In the genomic region with DNA sequence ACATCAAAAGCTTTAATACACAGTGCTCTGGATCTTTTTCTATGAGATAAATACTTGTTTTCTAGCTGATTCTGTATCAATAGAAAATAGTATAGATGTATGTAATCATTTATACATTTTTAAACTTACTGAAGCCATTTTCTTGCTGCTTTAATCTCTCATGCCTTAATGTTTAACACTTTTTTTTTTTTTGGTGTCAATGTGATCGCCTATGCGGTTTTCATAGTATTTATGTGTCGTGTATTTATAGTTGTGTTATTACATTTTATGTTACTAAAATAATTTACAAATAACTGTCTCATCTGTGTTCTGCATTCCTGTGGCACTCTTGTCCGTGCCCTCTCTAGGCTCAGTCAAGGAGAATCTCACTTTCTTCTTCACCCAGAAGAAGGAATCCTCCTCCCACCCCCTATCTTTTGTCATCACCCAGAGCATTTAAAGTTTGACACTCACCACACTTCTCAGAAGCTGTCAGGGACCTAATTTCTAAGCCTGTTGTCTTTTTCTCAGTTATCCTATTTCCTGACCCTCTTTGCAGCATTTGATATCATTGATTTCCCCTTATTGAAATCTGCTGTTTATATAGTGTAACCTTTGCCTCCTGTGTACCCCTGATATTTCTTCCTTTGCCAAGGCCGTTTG, we compare ENCODE assay signal across 24 cellular contexts. TPM values are rescaled to one million over a fixed set of nuclear protein-coding genes. Genes with fewer than 3 reads are reported as not detected.
DNase-seq lines count a peak whose midpoint lies in the region; ATAC-seq, FAIRE-seq and TF ChIP-seq lines count a peak whose summit lies in the region.
"Had no signal": no experiment of that assay in that cellular context is flagged by ENCODE, and none has a peak within 500 bp of the region (broad histone marks: within the 10 kb centered on the region; RNA-seq: fewer than 3 reads in every experiment).

No MANE protein-coding gene starts in this region.

- H3K79me2 ChIP-seq in astrocyte (ENCODE audit: insufficient read depth, low read length): no peaks in the 10 kb centered on the region

- peaks cover 35% of the 10 kb centered on the region for H3K4me1 ChIP-seq in astrocyte (ENCODE audit: insufficient read depth, low read length)

- H3K27me3 ChIP-seq in astrocyte (ENCODE audit: insufficient read depth, low read length): no peaks in the 10 kb centered on the region

- H3K27me3 Mint-ChIP-seq in activated CD4-positive, alpha-beta T cell treated with anti-CD3 and anti-CD28 coated beads for 36 hours: no peaks in the 10 kb centered on the region
- H3K27me3 Mint-ChIP-seq in T-helper 17 cell (no peaks in the 10 kb centered on the region), astrocyte (ENCODE audit: low read depth, unreplicated experiment) (no peaks in the 10 kb centered on the region)
- H3K27me3 Mint-ChIP-seq in natural killer cell treated with Interleukin-12 subunit alpha and Interleukin-12 subunit beta and Interleukin-15 and Interleukin-18, amount 100 ng/mL, for 72 hours: no peaks in the 10 kb centered on the region
- H3K27me3 Mint-ChIP-seq: B cell; CD4-positive, alpha-beta T cell had no signal

- H3K4me3 Mint-ChIP-seq in activated CD4-positive, alpha-beta T cell treated with anti-CD3 and anti-CD28 coated beads for 36 hours: no peak overlapping the region
- H3K4me3 Mint-ChIP-seq in T-helper 17 cell (peak overlapping the region; percentile 25), astrocyte (ENCODE audit: unreplicated experiment) (no peak overlapping the region)
- H3K4me3 Mint-ChIP-seq in natural killer cell treated with Interleukin-12 subunit alpha and Interleukin-12 subunit beta and Interleukin-15 and Interleukin-18, amount 100 ng/mL, for 72 hours: peak overlapping the region; percentile 71
- H3K4me3 Mint-ChIP-seq: B cell; CD4-positive, alpha-beta T cell had no signal

- no peak overlapping the region for H3K4me3 ChIP-seq in astrocyte (ENCODE audit: insufficient read depth, low read depth, low read length)

- H3K9ac ChIP-seq in astrocyte (ENCODE audit: low read length): no peak overlapping the region

- no peak overlapping the region for H3K27ac ChIP-seq in astrocyte (ENCODE audit: low read depth, low read length)
- H3K27ac ChIP-seq: 22Rv1, RWPE1 had no signal

- no peak for DNase-seq in activated CD4-positive, alpha-beta T cell treated with anti-CD3 and anti-CD28 coated beads for 36 hours
- DNase-seq in activated CD4-positive, alpha-beta T cell treated with anti-CD3 and anti-CD28 coated beads, Interleukin-2, amount 50 U/mL, for 48 hours: no peak
- DNase-seq in T-helper 17 cell: no peak
- DNase-seq in astrocyte (ENCODE audit: low read depth): no peak
- DNase-seq in natural killer cell treated with Interleukin-12 subunit alpha and Interleukin-12 subunit beta and Interleukin-15 and Interleukin-18, amount 100 ng/mL, for 72 hours (ENCODE audit: low spot score): no peak
- no peak for DNase-seq in HuH-7 (ENCODE audit: low spot score)
- no peak for DNase-seq in NCI-H2171 treated with DMSO at 0.1 percent for 48 hours (lab: John Stamatoyannopoulos, UW)
- DNase-seq: CD4-positive, alpha-beta T cell; DND-41; GOT3; KBM-7; MV-4-11; NCI-H1417; NCI-H187 treated with DMSO at 0.1 percent for 48 hours; NCI-H2171; NCI-H446 treated with DMSO at 0.1 percent for 48 hours; NCI-H748 treated with DMSO at 0.1 percent for 48 hours; PC-3 had no signal

- no peak for ATAC-seq in activated CD4-positive, alpha-beta T cell treated with anti-CD3 and anti-CD28 coated beads for 36 hours
- ATAC-seq in T-helper 17 cell: no peak
- ATAC-seq in natural killer cell treated with Interleukin-12 subunit alpha and Interleukin-12 subunit beta and Interleukin-15 and Interleukin-18, amount 100 ng/mL, for 72 hours: peak in 1 of 2 donors; percentile 35
- no peak for ATAC-seq in GM19463 (IDR thresholded peaks at IDR 0.05; ENCODE audit: unreplicated experiment)
- ATAC-seq: PC-3 had no signal

- TF ChIP-seq CTCF in astrocyte (IDR thresholded peaks at IDR 0.05; ENCODE audit: insufficient read depth, low read depth, low read length): no peak

- H4K20me1 ChIP-seq in astrocyte (ENCODE audit: insufficient read depth, low read length): no peaks in the 10 kb centered on the region

- H3K4me2 ChIP-seq in astrocyte (ENCODE audit: low read length): no peak overlapping the region

- peak overlapping the region; percentile 11 for H3K27ac Mint-ChIP-seq in activated CD4-positive, alpha-beta T cell treated with anti-CD3 and anti-CD28 coated beads for 36 hours
- peak overlapping the region; percentile 92 for H3K27ac Mint-ChIP-seq in T-helper 17 cell
- H3K27ac Mint-ChIP-seq in astrocyte (ENCODE audit: unreplicated experiment): peak overlapping the region; percentile 35
- peak overlapping the region; percentile 79 to 88 for H3K27ac Mint-ChIP-seq in natural killer cell treated with Interleukin-12 subunit alpha and Interleukin-12 subunit beta and Interleukin-15 and Interleukin-18, amount 100 ng/mL, for 72 hours
- H3K27ac Mint-ChIP-seq: B cell; CD4-positive, alpha-beta T cell had no signal

- POLR2A ChIA-PET in activated CD4-positive, alpha-beta T cell treated with anti-CD3 and anti-CD28 coated beads for 36 hours (lab: Charles Lee): interaction anchor here (0.6 to 1.2 kb wide), 2 partner anchors 21 to 92 kb away, joined by 4 to 5 read pairs; a partner anchor contains a TSS

- H3K9me3 Mint-ChIP-seq in activated CD4-positive, alpha-beta T cell treated with anti-CD3 and anti-CD28 coated beads for 36 hours (ENCODE audit: low read depth): peaks cover 16% of the 10 kb centered on the region
- peaks cover 13% of the 10 kb centered on the region for H3K9me3 Mint-ChIP-seq in astrocyte (ENCODE audit: unreplicated experiment)
- H3K9me3 Mint-ChIP-seq in natural killer cell treated with Interleukin-12 subunit alpha and Interleukin-12 subunit beta and Interleukin-15 and Interleukin-18, amount 100 ng/mL, for 72 hours: peaks cover 12% of the 10 kb centered on the region

- intact Hi-C loops in activated CD4-positive, alpha-beta T cell treated with anti-CD3 and anti-CD28 coated beads for 36 hours (cut with DNase I, micrococcal nuclease): no loop called here

- no peak for FAIRE-seq in astrocyte (lab: Jason Lieb, UNC)
- FAIRE-seq: D721Med, G401.6 had no signal

- no peaks in the 10 kb centered on the region for H3K36me3 ChIP-seq in astrocyte (ENCODE audit: insufficient read depth, low read length)

- no peak overlapping the region for H2AFZ ChIP-seq in astrocyte (ENCODE audit: low read depth, low read length)

- peaks cover 3% of the 10 kb centered on the region for H3K9me3 ChIP-seq in T-helper 17 cell (ENCODE audit: control insufficient read depth, low read length, poor library complexity, severe bottlenecking)
- H3K9me3 ChIP-seq in astrocyte (ENCODE audit: insufficient read depth, low read depth, low read length): no peaks in the 10 kb centered on the region

- H3K36me3 Mint-ChIP-seq in activated CD4-positive, alpha-beta T cell treated with anti-CD3 and anti-CD28 coated beads for 36 hours (ENCODE audit: low read depth): peaks cover 17% of the 10 kb centered on the region
- peaks cover 3% of the 10 kb centered on the region for H3K36me3 Mint-ChIP-seq in T-helper 17 cell (ENCODE audit: low read depth)
- H3K36me3 Mint-ChIP-seq in astrocyte (ENCODE audit: low read depth, unreplicated experiment): peaks cover 17% of the 10 kb centered on the region
- H3K36me3 Mint-ChIP-seq in natural killer cell treated with Interleukin-12 subunit alpha and Interleukin-12 subunit beta and Interleukin-15 and Interleukin-18, amount 100 ng/mL, for 72 hours: peaks cover 18% of the 10 kb centered on the region

- CTCF ChIA-PET in activated CD4-positive, alpha-beta T cell treated with anti-CD3 and anti-CD28 coated beads for 36 hours (lab: Charles Lee): interaction anchor here (0.6 to 8.2 kb wide), 8 partner anchors 8 to 794 kb away, joined by 3 to 124 read pairs (median 4); a partner anchor contains a TSS

- H3K4me1 Mint-ChIP-seq in activated CD4-positive, alpha-beta T cell treated with anti-CD3 and anti-CD28 coated beads for 36 hours: peaks cover 46% of the 10 kb centered on the region
- peaks cover 32% of the 10 kb centered on the region for H3K4me1 Mint-ChIP-seq in T-helper 17 cell
- peaks cover 49% of the 10 kb centered on the region for H3K4me1 Mint-ChIP-seq in astrocyte (ENCODE audit: low read depth, unreplicated experiment)
- H3K4me1 Mint-ChIP-seq in natural killer cell treated with Interleukin-12 subunit alpha and Interleukin-12 subunit beta and Interleukin-15 and Interleukin-18, amount 100 ng/mL, for 72 hours (ENCODE audit: low read depth in 2 of 2): peaks cover 42 to 61% of the 10 kb centered on the region in 2 donors

RNA-seq across cellular contexts. Expression of a gene that starts 21.4 kb away (rescaled TPM):
- 100 to 1,000 TPM in 1 of 2 experiments, 10 to 100 TPM in 1; 84.9 to 111 TPM for total RNA-seq in activated CD4-positive, alpha-beta T cell treated with anti-CD3 and anti-CD28 coated beads for 36 hours
- 10 to 100 TPM; 20.7 to 33.8 TPM for total RNA-seq in T-helper 17 cell
- not detected in 2 replicates for total RNA-seq in astrocyte
- total RNA-seq in natural killer cell treated with Interleukin-12 subunit alpha and Interleukin-12 subunit beta and Interleukin-15 and Interleukin-18, amount 100 ng/mL, for 72 hours: 10 to 100 TPM; 21.3 to 66.1 TPM
- total RNA-seq: PC-3 had no signal

RNA-seq across cellular contexts. Expression of a gene that starts 54.0 kb away (rescaled TPM):
- total RNA-seq in activated CD4-positive, alpha-beta T cell treated with anti-CD3 and anti-CD28 coated beads for 36 hours: under 1 TPM; 0.16 to 0.25 TPM
- total RNA-seq in T-helper 17 cell (under 1 TPM; 0.26 to 0.90 TPM), astrocyte (0.11 TPM in 1 of 2 replicates, not detected in the other)
- 1 to 10 TPM; 2.0 to 2.1 TPM for total RNA-seq in natural killer cell treated with Interleukin-12 subunit alpha and Interleukin-12 subunit beta and Interleukin-15 and Interleukin-18, amount 100 ng/mL, for 72 hours
- total RNA-seq: PC-3 had no signal

Comparison
In these comparisons a context has a peak if more than half of its experiments do, and no peak if none do; other contexts are left out.
1. H3K27ac Mint-ChIP-seq: peak in every context shown above with its lines; median percentile 92 in T-helper 17 cell; 84 in natural killer cell treated with Interleukin-12 subunit alpha and Interleukin-12 subunit beta and Interleukin-15 and Interleukin-18, amount 100 ng/mL, for 72 hours; 35 in astrocyte; 11 in activated CD4-positive, alpha-beta T cell treated with anti-CD3 and anti-CD28 coated beads for 36 hours.
2. H3K4me3 Mint-ChIP-seq: peak in T-helper 17 cell (single experiment) and natural killer cell treated with Interleukin-12 subunit alpha and Interleukin-12 subunit beta and Interleukin-15 and Interleukin-18, amount 100 ng/mL, for 72 hours (single experiment); none in activated CD4-positive, alpha-beta T cell treated with anti-CD3 and anti-CD28 coated beads for 36 hours (single experiment) and astrocyte (single experiment).
3. RNA of a gene that starts 21.4 kb away (total RNA-seq): 84.9 to 111 TPM in activated CD4-positive, alpha-beta T cell treated with anti-CD3 and anti-CD28 coated beads for 36 hours, 21.3 to 66.1 TPM in natural killer cell treated with Interleukin-12 subunit alpha and Interleukin-12 subunit beta and Interleukin-15 and Interleukin-18, amount 100 ng/mL, for 72 hours and 20.7 to 33.8 TPM in T-helper 17 cell; not detected in astrocyte; every median in the first group is over 10 times any median in the second.